ENCODE assay signal across 16 cellular contexts in the genomic region with DNA sequence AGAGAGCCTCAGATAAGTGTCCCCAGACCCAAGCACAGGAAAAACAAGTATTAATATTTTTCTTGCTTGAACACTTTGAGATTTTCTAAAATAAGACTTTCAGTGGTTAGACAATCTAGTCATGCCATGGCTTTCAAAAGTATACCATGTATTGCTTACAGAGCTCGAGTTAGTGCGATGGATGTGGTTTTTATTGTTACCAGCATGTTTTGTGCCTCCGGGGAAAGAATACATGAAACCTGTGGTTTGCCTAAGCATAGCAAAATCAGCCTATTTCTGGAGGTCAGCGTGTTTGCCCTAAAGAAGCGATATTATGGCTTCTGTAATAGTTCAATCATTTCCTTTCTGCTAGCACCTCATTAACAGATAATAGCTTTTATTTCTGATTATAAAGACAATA. TPM values are rescaled to one million over a fixed set of nuclear protein-coding genes. Genes with fewer than 3 reads are reported as not detected.
A peak's percentile ranks its signal among the peaks of the same experiment; 100 is the strongest.
DNase-seq lines count a peak whose midpoint lies in the region; ATAC-seq and TF ChIP-seq lines count a peak whose summit lies in the region.
"Had no signal": no experiment of that assay in that cellular context is flagged by ENCODE, and none has a peak within 500 bp of the region (broad histone marks: within the 10 kb centered on the region; RNA-seq: fewer than 3 reads in every experiment).

No MANE protein-coding gene starts in this region.

- H3K27ac Mint-ChIP-seq in stimulated activated memory B cell treated with anti-CD40 and anti-IgM and Interleukin-4, amounts not matched to agents 10 μg/mL and 1 μg/mL and 100 μg/mL, for 72 hours = no peak overlapping the region
- H3K27ac Mint-ChIP-seq in CD4-positive, alpha-beta T cell = no peak overlapping the region
- H3K27ac Mint-ChIP-seq: activated naive CD4-positive, alpha-beta T cell treated with anti-CD3 and anti-CD28 coated beads for 36 hours; CD8-positive, alpha-beta memory T cell had no signal

- H3K27me3 ChIP-seq in cardiac muscle cell = no peaks in the 10 kb centered on the region
- H3K27me3 ChIP-seq in Karpas-422 (ENCODE audit: low read length) = no peaks in the 10 kb centered on the region
- H3K27me3 ChIP-seq in sigmoid colon = no peaks in the 10 kb centered on the region
- no peaks in the 10 kb centered on the region for H3K27me3 ChIP-seq in CD4-positive, alpha-beta T cell (ENCODE audit: control insufficient read depth, insufficient read depth, low read length)
- H3K27me3 ChIP-seq: brain microvascular endothelial cell had no signal

- TF ChIP-seq POLR2A in sigmoid colon (IDR thresholded peaks at IDR 0.05) = no peak

- H3K9me3 ChIP-seq in cardiac muscle cell (ENCODE audit: low read depth) = no peaks in the 10 kb centered on the region
- no peaks in the 10 kb centered on the region for H3K9me3 ChIP-seq in Karpas-422 (ENCODE audit: low read length)
- no peaks in the 10 kb centered on the region for H3K9me3 ChIP-seq in sigmoid colon
- no peaks in the 10 kb centered on the region for H3K9me3 ChIP-seq in CD4-positive, alpha-beta T cell (ENCODE audit: control insufficient read depth, low read length)

- peak overlapping the region; percentile 91 for H2AFZ ChIP-seq in Karpas-422 (ENCODE audit: low read length)

- H3K79me2 ChIP-seq in Karpas-422 (ENCODE audit: low read length) = no peaks in the 10 kb centered on the region

- no peak for ATAC-seq in left ventricle myocardium superior
- ATAC-seq in GM21619 (IDR thresholded peaks at IDR 0.05; ENCODE audit: unreplicated experiment) = peak; percentile 64
- ATAC-seq in stimulated activated memory B cell treated with anti-CD40 and anti-IgM and Interleukin-4, amounts not matched to agents 10 μg/mL and 1 μg/mL and 100 μg/mL, for 72 hours = peak; percentile 71
- ATAC-seq in CD4-positive, alpha-beta T cell (ENCODE audit: poor library complexity) = no peak
- ATAC-seq: SK-N-SH treated with all-trans-retinoic acid at 6 μM for 48 hours had no signal

- CTCF ChIA-PET in CD4-positive, alpha-beta T cell (lab: Charles Lee) = no interaction called here

- H3K27me3 Mint-ChIP-seq in stimulated activated memory B cell treated with anti-CD40 and anti-IgM and Interleukin-4, amounts not matched to agents 10 μg/mL and 1 μg/mL and 100 μg/mL, for 72 hours = peaks cover 31% of the 10 kb centered on the region
- H3K27me3 Mint-ChIP-seq in CD4-positive, alpha-beta T cell = peaks cover 1% of the 10 kb centered on the region

- TF ChIP-seq CTCF in cardiac muscle cell (IDR thresholded peaks at IDR 0.05; ENCODE audit: low read depth, low read length) (no peak), sigmoid colon (IDR thresholded peaks at IDR 0.05) (no peak)
- TF ChIP-seq CTCF in CD4-positive, alpha-beta T cell (IDR thresholded peaks at IDR 0.05) = no peak

- H3K4me3 ChIP-seq in cardiac muscle cell = no peak overlapping the region
- H3K4me3 ChIP-seq in Karpas-422 (ENCODE audit: low read length) = no peak overlapping the region
- H3K4me3 ChIP-seq in sigmoid colon = no peak overlapping the region
- H3K4me3 ChIP-seq: skin epidermis had no signal

- POLR2A ChIA-PET in CD4-positive, alpha-beta T cell (lab: Charles Lee) = no interaction called here

- H3K4me1 Mint-ChIP-seq in stimulated activated memory B cell treated with anti-CD40 and anti-IgM and Interleukin-4, amounts not matched to agents 10 μg/mL and 1 μg/mL and 100 μg/mL, for 72 hours = peaks cover 21% of the 10 kb centered on the region
- no peaks in the 10 kb centered on the region for H3K4me1 Mint-ChIP-seq in CD4-positive, alpha-beta T cell (ENCODE audit: low read depth)
- H3K4me1 Mint-ChIP-seq: CD8-positive, alpha-beta memory T cell had no signal

- TF ChIP-seq EP300 in sigmoid colon (IDR thresholded peaks at IDR 0.05) = no peak

- peak overlapping the region; percentile 34 for H3K4me2 ChIP-seq in Karpas-422 (ENCODE audit: low read depth, low read length, poor library complexity, severe bottlenecking)

- H3K36me3 ChIP-seq in cardiac muscle cell (no peaks in the 10 kb centered on the region), Karpas-422 (ENCODE audit: insufficient read depth, low read length) (no peaks in the 10 kb centered on the region), sigmoid colon (no peaks in the 10 kb centered on the region)
- H3K36me3 ChIP-seq: brain microvascular endothelial cell had no signal

- WGBS in sigmoid colon, 2 donors = 75 to 89% methylated on average over 5 of the region's 5 CpGs

- H3K9me2 ChIP-seq in Karpas-422 (replicated peaks; ENCODE audit: insufficient read depth, low read length) = no peaks in the 10 kb centered on the region

- H3K9me3 Mint-ChIP-seq in stimulated activated memory B cell treated with anti-CD40 and anti-IgM and Interleukin-4, amounts not matched to agents 10 μg/mL and 1 μg/mL and 100 μg/mL, for 72 hours = peaks cover 6% of the 10 kb centered on the region
- H3K9me3 Mint-ChIP-seq in CD4-positive, alpha-beta T cell = no peaks in the 10 kb centered on the region
- H3K9me3 Mint-ChIP-seq: activated naive CD4-positive, alpha-beta T cell treated with anti-CD3 and anti-CD28 coated beads for 36 hours had no signal

- H3K4me1 ChIP-seq in cardiac muscle cell (ENCODE audit: low read depth) = peaks cover 26% of the 10 kb centered on the region
- H3K4me1 ChIP-seq in Karpas-422 (ENCODE audit: low read length) = peaks cover 38% of the 10 kb centered on the region
- peaks cover 0 to 24% (median 12%) of the 10 kb centered on the region in 4 donors for H3K4me1 ChIP-seq in sigmoid colon

- DNase-seq in cardiac muscle cell (ENCODE audit: low read depth in 1 of 2, low spot score in 1 of 2) (no peak), left ventricle myocardium superior (no peak), Karpas-422 (no peak), sigmoid colon (no peak)
- DNase-seq in CD4-positive, alpha-beta T cell = no peak
- no peak for DNase-seq in stimulated activated CD4-positive, alpha-beta T cell treated with anti-CD3 and anti-CD28 coated beads, Interleukin-2, amount 100 ng/mL, for 24 hours
- DNase-seq: activated naive CD4-positive, alpha-beta T cell treated with anti-CD3 and anti-CD28 coated beads for 36 hours; brain microvascular endothelial cell; CD8-positive, alpha-beta memory T cell; effector memory CD4-positive, alpha-beta T cell; GOT3 had no signal

- H3K27ac ChIP-seq in cardiac muscle cell (peak overlapping the region; percentile 2), Karpas-422 (ENCODE audit: low read length) (0 out of 2 replicates have a peak overlapping the region, but pooled peaks have one; percentile 0), sigmoid colon (no peak overlapping the region)
- no peak overlapping the region for H3K27ac ChIP-seq in CD4-positive, alpha-beta T cell (ENCODE audit: low read depth, low read length)
- H3K27ac ChIP-seq: brain microvascular endothelial cell, VCaP had no signal

- no peaks in the 10 kb centered on the region for H4K20me1 ChIP-seq in Karpas-422 (ENCODE audit: insufficient read depth, low read depth, low read length)

- intact Hi-C loops in left ventricle myocardium superior (cut with micrococcal nuclease) = loop anchor here (10.0 kb wide), 1 partner anchor 85 kb away; no protein-coding TSS in a partner anchor
- intact Hi-C loops in sigmoid colon (cut with DNase I) = no loop called here
- intact Hi-C loops in CD4-positive, alpha-beta T cell (cut with DNase I, micrococcal nuclease) = no loop called here

- no peak overlapping the region for H3K4me3 Mint-ChIP-seq in stimulated activated memory B cell treated with anti-CD40 and anti-IgM and Interleukin-4, amounts not matched to agents 10 μg/mL and 1 μg/mL and 100 μg/mL, for 72 hours
- no peak overlapping the region for H3K4me3 Mint-ChIP-seq in CD4-positive, alpha-beta T cell
- H3K4me3 Mint-ChIP-seq: activated naive CD4-positive, alpha-beta T cell treated with anti-CD3 and anti-CD28 coated beads for 36 hours; CD8-positive, alpha-beta memory T cell had no signal

- H3K9ac ChIP-seq in Karpas-422 (ENCODE audit: low read length) = peak overlapping the region; percentile 26

- no peaks in the 10 kb centered on the region for H3K36me3 Mint-ChIP-seq in stimulated activated memory B cell treated with anti-CD40 and anti-IgM and Interleukin-4, amounts not matched to agents 10 μg/mL and 1 μg/mL and 100 μg/mL, for 72 hours
- no peaks in the 10 kb centered on the region for H3K36me3 Mint-ChIP-seq in CD4-positive, alpha-beta T cell (ENCODE audit: low read depth)
- H3K36me3 Mint-ChIP-seq: CD8-positive, alpha-beta memory T cell had no signal

RNA-seq across cellular contexts. Expression of gene RIN2, which starts 21.6 kb away (rescaled TPM):
- total RNA-seq in cardiac muscle cell = 33.8 and 42.4 TPM in 2 replicates
- polyA plus RNA-seq in cardiac muscle cell = 18.4 and 19.9 TPM in 2 replicates
- total RNA-seq in left ventricle myocardium superior = 64.0 TPM
- 1.7 and 3.3 TPM in 2 replicates for total RNA-seq in Karpas-422 (2014; rRNA removed; shearing (Covaris generic); ENCODE audit: low replicate concordance)
- 10 to 100 TPM; 54.2 to 73.7 (median 57.8) TPM for total RNA-seq in sigmoid colon
- 10 to 100 TPM; 13.4 to 21.0 (median 16.7) TPM for polyA plus RNA-seq in sigmoid colon
- total RNA-seq in CD4-positive, alpha-beta T cell = under 1 TPM; 0.17 to 0.33 TPM
- total RNA-seq: activated naive CD4-positive, alpha-beta T cell treated with anti-CD3 and anti-CD28 coated beads for 36 hours had no signal
- polyA plus RNA-seq: CD8-positive, alpha-beta memory T cell had no signal

Comparison
In these comparisons a context has a peak if more than half of its experiments do, and no peak if none do; other contexts are left out.
1. H3K27ac ChIP-seq: peak in cardiac muscle cell (single experiment) and Karpas-422 (single experiment); none in sigmoid colon (0 of 4) and CD4-positive, alpha-beta T cell (single experiment).
2. ATAC-seq: peak in GM21619 (single experiment) and stimulated activated memory B cell treated with anti-CD40 and anti-IgM and Interleukin-4, amounts not matched to agents 10 μg/mL and 1 μg/mL and 100 μg/mL, for 72 hours (single experiment); none in left ventricle myocardium superior (single experiment) and CD4-positive, alpha-beta T cell (single experiment).